Comparison of ENCODE assay signal across 29 cellular contexts in genomic region chr15:69025320-69025719, GRCh38. TPM values are rescaled to one million over a fixed set of nuclear protein-coding genes. Genes with fewer than 3 reads are reported as not detected.
A peak's percentile ranks its signal among the peaks of the same experiment; 100 is the strongest.
DNase-seq lines count a peak whose midpoint lies in the region; ATAC-seq, FAIRE-seq and TF ChIP-seq lines count a peak whose summit lies in the region.
"Had no signal": no experiment of that assay in that cellular context is flagged by ENCODE, and none has a peak within 500 bp of the region (broad histone marks: within the 10 kb centered on the region; RNA-seq: fewer than 3 reads in every experiment).

No MANE protein-coding gene starts in this region.

- no peak for TF ChIP-seq EP300 in K562 (IDR thresholded peaks at IDR 0.05; ENCODE audit: low read length)

- H3K18ac ChIP-seq in neuronal stem cell (ENCODE audit: low read length), result no peak overlapping the region

- in situ Hi-C loops in K562 (cut with MboI), result no loop called here

- ATAC-seq in activated CD4-positive, alpha-beta T cell treated with anti-CD3 and anti-CD28 coated beads for 36 hours, result peak; percentile 36
- no peak for ATAC-seq in K562
- ATAC-seq in HG02884 (IDR thresholded peaks at IDR 0.05; ENCODE audit: unreplicated experiment), result no peak
- ATAC-seq: HCT116 had no signal

- no peaks in the 10 kb centered on the region for H3K9me1 ChIP-seq in K562 (ENCODE audit: control insufficient read depth, insufficient read depth, low read length)

- no peak for TF ChIP-seq RAD21 in K562 (CRISPR knock-in tag; conservative IDR thresholded peaks at IDR 0.05 in 1 of 2, IDR thresholded peaks at IDR 0.05 in 1 of 2)

- H2BK15ac ChIP-seq in neuronal stem cell (ENCODE audit: low read length), result no peak overlapping the region

- H3K27ac Mint-ChIP-seq in activated CD4-positive, alpha-beta T cell treated with anti-CD3 and anti-CD28 coated beads for 36 hours, result no peak overlapping the region
- H3K27ac Mint-ChIP-seq in activated CD4-positive, alpha-beta T cell treated with anti-CD3 and anti-CD28 coated beads, Interleukin-2, amount 10 ng/mL, durations not matched to agents 7 days and 5 days, result no peak overlapping the region
- H3K27ac Mint-ChIP-seq: B cell; CD14-positive monocyte; CD8-positive, alpha-beta memory T cell had no signal

- no peak overlapping the region for H3K4me3 Mint-ChIP-seq in activated CD4-positive, alpha-beta T cell treated with anti-CD3 and anti-CD28 coated beads for 36 hours
- no peak overlapping the region for H3K4me3 Mint-ChIP-seq in activated CD4-positive, alpha-beta T cell treated with anti-CD3 and anti-CD28 coated beads, Interleukin-2, amount 10 ng/mL, durations not matched to agents 7 days and 5 days
- H3K4me3 Mint-ChIP-seq: B cell; CD14-positive monocyte; CD8-positive, alpha-beta memory T cell had no signal

- H2AK5ac ChIP-seq in neuronal stem cell (ENCODE audit: low read depth, low read length), result no peak overlapping the region

- H3K4me1 Mint-ChIP-seq in activated CD4-positive, alpha-beta T cell treated with anti-CD3 and anti-CD28 coated beads for 36 hours, result no peaks in the 10 kb centered on the region
- H3K4me1 Mint-ChIP-seq in activated CD4-positive, alpha-beta T cell treated with anti-CD3 and anti-CD28 coated beads, Interleukin-2, amount 10 ng/mL, durations not matched to agents 7 days and 5 days, result no peaks in the 10 kb centered on the region
- H3K4me1 Mint-ChIP-seq: CD8-positive, alpha-beta memory T cell had no signal

- intact Hi-C loops in activated CD4-positive, alpha-beta T cell treated with anti-CD3 and anti-CD28 coated beads for 36 hours (cut with DNase I, micrococcal nuclease), result no loop called here
- intact Hi-C loops in K562 (cut with micrococcal nuclease), result no loop called here

- no peaks in the 10 kb centered on the region for H4K20me1 ChIP-seq in K562 (replicated peaks; ENCODE audit: control insufficient read depth, insufficient read depth, low read length)

- no peak overlapping the region for H3K4ac ChIP-seq in neuronal stem cell (ENCODE audit: low read length)

- TF ChIP-seq POLR2A in K562 (conservative IDR thresholded peaks at IDR 0.05), result no peak

- no peaks in the 10 kb centered on the region for H3K79me1 ChIP-seq in neuronal stem cell (ENCODE audit: low read depth, low read length)

- H3K36me3 Mint-ChIP-seq in activated CD4-positive, alpha-beta T cell treated with anti-CD3 and anti-CD28 coated beads for 36 hours (ENCODE audit: low read depth), result no peaks in the 10 kb centered on the region
- no peaks in the 10 kb centered on the region for H3K36me3 Mint-ChIP-seq in activated CD4-positive, alpha-beta T cell treated with anti-CD3 and anti-CD28 coated beads, Interleukin-2, amount 10 ng/mL, durations not matched to agents 7 days and 5 days (ENCODE audit: low read depth)
- H3K36me3 Mint-ChIP-seq: CD14-positive monocyte; CD8-positive, alpha-beta memory T cell had no signal

- CTCF ChIA-PET in activated CD4-positive, alpha-beta T cell treated with anti-CD3 and anti-CD28 coated beads for 36 hours (lab: Charles Lee), result interaction anchor here (1.0 kb wide), 1 partner anchor 68 kb away, joined by 3 read pairs; no protein-coding TSS in a partner anchor
- CTCF ChIA-PET in activated CD4-positive, alpha-beta T cell treated with anti-CD3 and anti-CD28 coated beads, Interleukin-2, amount 10 ng/mL, durations not matched to agents 7 days and 5 days (lab: Charles Lee), result no interaction called here
- CTCF ChIA-PET in K562 (lab: Yijun Ruan, JAX; ENCODE audit: low intra/inter-chr PET ratio), result no interaction called here

- FAIRE-seq in HTR-8/SVneo (lab: Jason Lieb, UNC), result peak; percentile 23
- FAIRE-seq in K562 (lab: Jason Lieb, UNC), result no peak
- no peak for FAIRE-seq in GM19239 (lab: Jason Lieb, UNC)

- H3K27ac ChIP-seq in K562 (ENCODE audit: extremely low read depth, low read depth, low read length), result no peak overlapping the region
- no peak overlapping the region for H3K27ac ChIP-seq in neuronal stem cell (replicated peaks; ENCODE audit: low read length)
- H3K27ac ChIP-seq: 22Rv1, PC-9, SJSA1 had no signal

- no peak for DNase-seq in activated CD4-positive, alpha-beta T cell treated with anti-CD3 and anti-CD28 coated beads for 36 hours
- DNase-seq in activated CD4-positive, alpha-beta T cell treated with anti-CD3 and anti-CD28 coated beads, Interleukin-2, amount 10 ng/mL, durations not matched to agents 7 days and 5 days, result no peak
- DNase-seq in HTR-8/SVneo (ENCODE audit: insufficient read length, low spot score) (no peak), K562 (ENCODE audit: extremely low read depth in 1 of 4, low spot score in 3 of 4) (no peak), neuronal stem cell (ENCODE audit: low spot score) (no peak), NOMO-1 treated with DMSO at 0.1 percent for 48 hours (lab: John Stamatoyannopoulos, UW; ENCODE audit: unreplicated experiment) (no peak), GM19239 (ENCODE audit: insufficient read length, low spot score) (no peak)
- DNase-seq: CD8-positive, alpha-beta memory T cell; DMS 273 treated with DMSO at 0.1 percent for 48 hours; DMS79; KG1; MG63; NCI-H1105 treated with DMSO at 0.1 percent for 48 hours; NCI-H146; NCI-H1930; NCI-H2107; NCI-H524; NK-92 treated with Interleukin-12 subunit alpha and Interleukin-12 subunit beta, amount 100 ng/mL, for 24 hours; PC-9; Right ventricle myocardium superior; RPMI8226 had no signal

- POLR2A ChIA-PET in activated CD4-positive, alpha-beta T cell treated with anti-CD3 and anti-CD28 coated beads for 36 hours (lab: Charles Lee), result interaction anchor here (0.6 kb wide), 1 partner anchor 153 kb away, joined by 3 read pairs; no protein-coding TSS in a partner anchor
- POLR2A ChIA-PET in activated CD4-positive, alpha-beta T cell treated with anti-CD3 and anti-CD28 coated beads, Interleukin-2, amount 10 ng/mL, durations not matched to agents 7 days and 5 days (lab: Charles Lee), result no interaction called here
- POLR2A ChIA-PET in K562 (lab: Yijun Ruan, JAX), result interaction anchor here (0.7 to 1.8 kb wide), 2 partner anchors 9 to 17 kb away, joined by 3 to 5 read pairs; no protein-coding TSS in a partner anchor

- H3K9me3 ChIP-seq in K562 (replicated peaks; ENCODE audit: control insufficient read depth, insufficient read depth, low read depth, low read length), result no peaks in the 10 kb centered on the region
- H3K9me3 ChIP-seq in neuronal stem cell (replicated peaks in 1 of 2; ENCODE audit: control insufficient read depth in 2 of 2, insufficient read depth in 1 of 2, low read depth in 1 of 2, low read length in 2 of 2), result no peaks in the 10 kb centered on the region
- H3K9me3 ChIP-seq: MG63, SJSA1 had no signal

- H3K9ac ChIP-seq in K562 (ENCODE audit: insufficient read depth in 1 of 2, low read depth in 2 of 2, low read length in 2 of 2) (no peak overlapping the region), neuronal stem cell (ENCODE audit: low read depth, low read length, poor library complexity) (peak overlapping the region; percentile 74)

- H3K27me3 Mint-ChIP-seq in activated CD4-positive, alpha-beta T cell treated with anti-CD3 and anti-CD28 coated beads for 36 hours, result peaks cover 15% of the 10 kb centered on the region
- peaks cover 17% of the 10 kb centered on the region for H3K27me3 Mint-ChIP-seq in activated CD4-positive, alpha-beta T cell treated with anti-CD3 and anti-CD28 coated beads, Interleukin-2, amount 10 ng/mL, durations not matched to agents 7 days and 5 days

- TF ChIP-seq CTCF in K562 (IDR thresholded peaks at IDR 0.05 in 2 of 3, conservative IDR thresholded peaks at IDR 0.05 in 1 of 3; ENCODE audit: insufficient read depth in 2 of 3, low read depth in 1 of 3, low read length in 3 of 3), result no peak

- no TSS peak for BruUV-seq in K562 (replicated peaks; lab: Mats Ljungman, UMichigan)

- no peak overlapping the region for H3K4me3 ChIP-seq in K562
- no peak overlapping the region for H3K4me3 ChIP-seq in neuronal stem cell (ENCODE audit: low read length in 2 of 2)
- H3K4me3 ChIP-seq: MG63, PC-9, SJSA1 had no signal

- H3K4me1 ChIP-seq in K562 (replicated peaks in 1 of 2; ENCODE audit: control insufficient read depth in 2 of 2, insufficient read depth in 2 of 2, low read length in 2 of 2) (no peaks in the 10 kb centered on the region; a peak in 1 of 5 replicates), neuronal stem cell (ENCODE audit: control insufficient read depth in 2 of 2, insufficient read depth in 1 of 2, low read depth in 1 of 2, low read length in 2 of 2) (no peaks in the 10 kb centered on the region)
- H3K4me1 ChIP-seq: SJSA1 had no signal

- no peak overlapping the region for H2BK12ac ChIP-seq in neuronal stem cell (ENCODE audit: low read length)

- no peak overlapping the region for H3K14ac ChIP-seq in neuronal stem cell (ENCODE audit: low read length)

- no peak overlapping the region for H2BK5ac ChIP-seq in neuronal stem cell (ENCODE audit: low read length)

- no peak overlapping the region for H3K23ac ChIP-seq in neuronal stem cell (ENCODE audit: low read depth, low read length, poor library complexity)

- H3K4me2 ChIP-seq in K562 (ENCODE audit: insufficient read depth, low read length) (no peak overlapping the region), neuronal stem cell (ENCODE audit: insufficient read depth, low read length, poor library complexity, severe bottlenecking) (no peak overlapping the region)
- H3K4me2 ChIP-seq: PC-9 had no signal

- H3K79me2 ChIP-seq in K562 (ENCODE audit: control insufficient read depth, insufficient read depth, low read length), result no peaks in the 10 kb centered on the region

- no peak overlapping the region for H4K8ac ChIP-seq in neuronal stem cell (ENCODE audit: low read depth, low read length)

- H2AFZ ChIP-seq in K562 (ENCODE audit: low read depth, low read length), result peak overlapping the region; percentile 53; the same call in 1 of the 2 replicates
- no peak overlapping the region for H2AFZ ChIP-seq in neuronal stem cell (ENCODE audit: low read length)
- H2AFZ ChIP-seq: PC-9 had no signal

- no peaks in the 10 kb centered on the region for H3K9me3 Mint-ChIP-seq in activated CD4-positive, alpha-beta T cell treated with anti-CD3 and anti-CD28 coated beads for 36 hours (ENCODE audit: low read depth)
- no peaks in the 10 kb centered on the region for H3K9me3 Mint-ChIP-seq in activated CD4-positive, alpha-beta T cell treated with anti-CD3 and anti-CD28 coated beads, Interleukin-2, amount 10 ng/mL, durations not matched to agents 7 days and 5 days
- H3K9me3 Mint-ChIP-seq: CD14-positive monocyte; CD8-positive, alpha-beta memory T cell had no signal

- no peak overlapping the region for H2BK120ac ChIP-seq in neuronal stem cell (ENCODE audit: low read depth, low read length)

- WGBS in K562 (ENCODE audit: insufficient coverage, low coverage, missing lambda C conversion rate), result 7% methylated on average over 5 of the region's 5 CpGs
- WGBS in neuronal stem cell (ENCODE audit: extremely low coverage in 2 of 2, insufficient read length in 2 of 2, insufficient replicate concordance in 1 of 2), 2 donors, result no CpG with 5 or more reads among the region's 5 CpGs

- no peaks in the 10 kb centered on the region for H3K36me3 ChIP-seq in K562 (ENCODE audit: control insufficient read depth, insufficient read depth, low read length)
- no peaks in the 10 kb centered on the region for H3K36me3 ChIP-seq in neuronal stem cell (replicated peaks in 1 of 2; ENCODE audit: control insufficient read depth in 2 of 2, insufficient read depth in 2 of 2, low read length in 2 of 2)
- H3K36me3 ChIP-seq: MG63, SJSA1 had no signal

- no peak overlapping the region for H4K91ac ChIP-seq in neuronal stem cell (ENCODE audit: low read depth, low read length, poor library complexity)

- H3K27me3 ChIP-seq in K562 (ENCODE audit: control insufficient read depth in 2 of 2, insufficient read depth in 2 of 2, low read length in 2 of 2), result peaks cover 0 to 23% of the 10 kb centered on the region in 2 experiments; a peak in 3 of 5 replicates
- peaks cover 0 to 2% (median 0%) of the 10 kb centered on the region in 3 experiments for H3K27me3 ChIP-seq in neuronal stem cell (ENCODE audit: control insufficient read depth in 3 of 3, insufficient read depth in 3 of 3, low read depth in 1 of 3, low read length in 3 of 3)
- H3K27me3 ChIP-seq: MG63 had no signal

RNA-seq across cellular contexts. Expression of gene NOX5, which starts 10.8 kb away (rescaled TPM):
- total RNA-seq in activated CD4-positive, alpha-beta T cell treated with anti-CD3 and anti-CD28 coated beads for 36 hours, result not detected
- total RNA-seq in activated CD4-positive, alpha-beta T cell treated with anti-CD3 and anti-CD28 coated beads, Interleukin-2, amount 10 ng/mL, durations not matched to agents 7 days and 5 days, result not detected
- total RNA-seq in K562 (2011; cell fraction: chromatin; rRNA removed; ENCODE audit: low replicate concordance), result 0.14 and 0.16 TPM in 2 replicates
- total RNA-seq in K562 (2011; cell fraction: nucleolus; rRNA removed), result under 0.01 TPM in 2 replicates
- total RNA-seq in K562 (2011; cell fraction: nucleoplasm; rRNA removed), result 0.07 and 0.23 TPM in 2 replicates
- total RNA-seq in K562 (2014; rRNA removed) (not detected in 2 replicates), K562 (2014; rRNA removed; fragmentation: Illumina TruSeq; extraction: Trizol) (not detected in 2 replicates), K562 (2015; rRNA removed; fragmentation: Illumina TruSeq; extraction: Trizol) (not detected in 2 replicates), K562 (2021) (not detected in 2 replicates)
- polyA plus RNA-seq in K562 (2011; rRNA removed) (0.01 and 0.03 TPM in 2 replicates), K562 (2014; fragmentation: Illumina TruSeq; extraction: Trizol) (not detected in 2 replicates), K562 (2014; fragmentation: Nextera tagmentation; extraction: Ambion mirVana) (not detected), K562 (2014; rRNA removed) (not detected in 2 replicates)
- 0.04 TPM in 1 of 2 replicates, not detected in the other for polyA plus RNA-seq in K562 (2011; cell fraction: cytosol; rRNA removed)
- 0.13 and 0.34 TPM in 2 replicates for polyA plus RNA-seq in K562 (2011; cell fraction: nucleus; rRNA removed)
- polyA plus RNA-seq in K562 (2012), result 0.01 and 0.03 TPM in 2 replicates
- 0.04 TPM in 1 of 2 replicates, not detected in the other for polyA minus RNA-seq in K562 (2011; rRNA and poly(A)+ RNA removed)
- not detected in 2 replicates for polyA minus RNA-seq in K562 (2011; cell fraction: cytosol; rRNA and poly(A)+ RNA removed)
- polyA minus RNA-seq in K562 (2011; cell fraction: nucleus; rRNA and poly(A)+ RNA removed), result under 0.01 TPM in 1 of 2 replicates, not detected in the other
- 0.01 TPM for polyA plus RNA-seq in neuronal stem cell (2013, experiment 1 of 2)
- polyA plus RNA-seq in neuronal stem cell (2013, experiment 2 of 2), result under 0.01 TPM
- total RNA-seq: CD8-positive, alpha-beta memory T cell; H4; HT-29; Right ventricle myocardium superior; SJSA1 had no signal
- polyA plus RNA-seq: CD14-positive monocyte; CD8-positive, alpha-beta memory T cell had no signal
